ENCODE assay signal across 19 cellular contexts in the genomic region with DNA sequence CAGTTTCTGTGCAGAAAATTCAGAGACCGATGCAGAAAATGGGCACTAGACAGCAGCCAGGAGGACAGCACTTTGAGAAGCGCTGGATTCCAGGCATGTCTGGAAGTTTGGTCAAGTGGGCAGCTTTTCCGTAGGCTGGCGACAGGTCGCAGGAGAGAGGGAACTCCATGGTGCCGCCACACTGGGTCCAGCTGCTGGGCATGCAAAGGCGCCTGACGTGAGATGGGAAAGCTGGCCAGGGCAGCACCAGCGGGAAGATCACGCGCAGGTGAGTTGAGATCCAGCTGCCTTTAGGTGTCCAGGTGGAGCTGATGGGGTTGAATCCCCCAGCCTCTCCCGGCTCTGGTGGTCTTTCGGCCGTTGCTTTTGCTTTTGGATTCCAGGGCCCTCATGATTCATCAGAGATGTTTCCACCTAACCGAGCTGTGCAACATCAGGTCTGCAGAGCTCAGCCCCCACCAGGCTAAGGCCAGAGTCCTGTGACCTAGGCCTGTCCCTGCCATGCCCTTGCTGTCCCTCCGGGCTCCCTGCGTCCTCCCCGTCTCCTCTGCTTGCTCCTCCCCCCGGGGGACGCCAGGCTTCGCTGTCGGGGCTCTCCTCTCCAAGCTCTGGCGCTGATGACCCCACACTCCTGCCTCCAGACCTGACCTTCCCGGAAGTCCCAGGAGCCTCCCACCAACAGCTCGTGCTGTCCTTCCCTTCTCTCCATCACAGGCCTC.
"Had no signal": no experiment of that assay in that cellular context is flagged by ENCODE, and none has a peak within 500 bp of the region (broad histone marks: within the 10 kb centered on the region; RNA-seq: fewer than 3 reads in every experiment).

No MANE protein-coding gene starts in this region.

- H3K27me3 ChIP-seq: foreskin keratinocyte, hepatocyte, upper lobe of left lung had no signal

- H3K9ac ChIP-seq: SK-N-SH had no signal

- H3K27me3 Mint-ChIP-seq: activated CD4-positive, alpha-beta T cell treated with anti-CD3 and anti-CD28 coated beads, Interleukin-2, amount 10 ng/mL, durations not matched to agents 7 days and 5 days; activated naive CD4-positive, alpha-beta T cell treated with anti-CD3 and anti-CD28 coated beads, Interleukin-2, amount 10 ng/mL, durations not matched to agents 7 days and 5 days; dendritic cell treated with granulocyte-macrophage colony-stimulating factor and Interleukin-4, amounts not matched to agents 40 ng/mL and 50 ng/mL, for 4 days had no signal

- H3K36me3 Mint-ChIP-seq: activated naive CD4-positive, alpha-beta T cell treated with anti-CD3 and anti-CD28 coated beads, Interleukin-2, amount 10 ng/mL, durations not matched to agents 7 days and 5 days; immature natural killer cell had no signal

- H3K4me1 Mint-ChIP-seq: activated CD4-positive, alpha-beta T cell treated with anti-CD3 and anti-CD28 coated beads, Interleukin-2, amount 10 ng/mL, durations not matched to agents 7 days and 5 days; activated naive CD4-positive, alpha-beta T cell treated with anti-CD3 and anti-CD28 coated beads, Interleukin-2, amount 10 ng/mL, durations not matched to agents 7 days and 5 days; immature natural killer cell had no signal

- H2AFZ ChIP-seq: hepatocyte had no signal

- H3K36me3 ChIP-seq: left lung, sigmoid colon, upper lobe of left lung had no signal

- H3K4me3 Mint-ChIP-seq: activated CD4-positive, alpha-beta T cell treated with anti-CD3 and anti-CD28 coated beads, Interleukin-2, amount 10 ng/mL, durations not matched to agents 7 days and 5 days; activated CD8-positive, alpha-beta T cell treated with anti-CD3 and anti-CD28 coated beads, Interleukin-2, amount 10 ng/mL, durations not matched to agents 7 days and 5 days; activated naive CD4-positive, alpha-beta T cell treated with anti-CD3 and anti-CD28 coated beads, Interleukin-2, amount 10 ng/mL, durations not matched to agents 7 days and 5 days; dendritic cell treated with granulocyte-macrophage colony-stimulating factor and Interleukin-4, amounts not matched to agents 40 ng/mL and 50 ng/mL, for 4 days; neural crest cell had no signal

- H3K4me3 ChIP-seq: hepatocyte, left lung, sigmoid colon, upper lobe of left lung had no signal

- H3K79me2 ChIP-seq: hepatocyte had no signal

- H3K4me2 ChIP-seq: hepatocyte, SK-N-SH had no signal

- H3K9me3 ChIP-seq: sigmoid colon, SK-N-SH, upper lobe of left lung had no signal

- H3K27ac Mint-ChIP-seq: activated CD4-positive, alpha-beta T cell treated with anti-CD3 and anti-CD28 coated beads, Interleukin-2, amount 10 ng/mL, durations not matched to agents 7 days and 5 days; activated CD8-positive, alpha-beta T cell treated with anti-CD3 and anti-CD28 coated beads, Interleukin-2, amount 10 ng/mL, durations not matched to agents 7 days and 5 days; activated T-helper 2 cell treated with anti-CD3 and anti-CD28 coated beads, Interferon-gamma antibody, Interleukin-2, Interleukin-4, amounts not matched to agents 10 μg/mL and 5 μg/mL and 100 μg/mL, durations not matched to agents 14 hours and 24 hours and 36 hours; dendritic cell treated with granulocyte-macrophage colony-stimulating factor and Interleukin-4, amounts not matched to agents 40 ng/mL and 50 ng/mL, for 4 days; immature natural killer cell had no signal

- H3K27ac ChIP-seq: foreskin keratinocyte, hepatocyte, left lung, sigmoid colon, upper lobe of left lung had no signal

- DNase-seq: activated CD4-positive, alpha-beta T cell treated with anti-CD3 and anti-CD28 coated beads, Interleukin-2, amount 10 ng/mL, durations not matched to agents 7 days and 5 days; activated CD8-positive, alpha-beta T cell treated with anti-CD3 and anti-CD28 coated beads, Interleukin-2, amount 10 ng/mL, durations not matched to agents 7 days and 5 days; activated naive CD4-positive, alpha-beta T cell treated with anti-CD3 and anti-CD28 coated beads, Interleukin-2, amount 10 ng/mL, durations not matched to agents 7 days and 5 days; effector CD8-positive, alpha-beta T cell; foreskin keratinocyte; immature natural killer cell; kidney glomerular epithelial cell; mammary epithelial cell; retina; sigmoid colon; SK-N-SH; stimulated activated CD4-positive, alpha-beta T cell treated with anti-CD3 and anti-CD28 coated beads, Interleukin-4, amount 100 ng/mL, for 24 hours; stimulated activated naive CD4-positive, alpha-beta T cell treated with Interleukin-2 at 50 U/mL for 16 hours; upper lobe of left lung had no signal

- H3K4me1 ChIP-seq: foreskin keratinocyte, left lung, sigmoid colon, upper lobe of left lung had no signal

- H3K9me3 Mint-ChIP-seq: activated naive CD4-positive, alpha-beta T cell treated with anti-CD3 and anti-CD28 coated beads, Interleukin-2, amount 10 ng/mL, durations not matched to agents 7 days and 5 days; activated T-helper 2 cell treated with anti-CD3 and anti-CD28 coated beads, Interferon-gamma antibody, Interleukin-2, Interleukin-4, amounts not matched to agents 10 μg/mL and 5 μg/mL and 100 μg/mL, durations not matched to agents 14 hours and 24 hours and 36 hours; dendritic cell treated with granulocyte-macrophage colony-stimulating factor and Interleukin-4, amounts not matched to agents 40 ng/mL and 50 ng/mL, for 4 days had no signal
